In genomic region chr16:46691720-46692119, GRCh38 we compare ENCODE assay signal across 12 cellular contexts. TPM values are rescaled to one million over a fixed set of nuclear protein-coding genes. Genes with fewer than 3 reads are reported as not detected.
DNase-seq lines count a peak whose midpoint lies in the region; ATAC-seq and TF ChIP-seq lines count a peak whose summit lies in the region.
"Had no signal": no experiment of that assay in that cellular context is flagged by ENCODE, and none has a peak within 500 bp of the region (broad histone marks: within the 10 kb centered on the region; RNA-seq: fewer than 3 reads in every experiment).

No MANE protein-coding gene starts in this region.

- peaks cover 16% of the 10 kb centered on the region for H3K4me1 Mint-ChIP-seq in activated CD8-positive, alpha-beta T cell treated with anti-CD3 and anti-CD28 coated beads, Interleukin-2, amount 10 ng/mL, durations not matched to agents 7 days and 5 days (ENCODE audit: low read depth)
- H3K4me1 Mint-ChIP-seq in activated CD8-positive, alpha-beta T cell treated with anti-CD3 and anti-CD28 coated beads for 36 hours (ENCODE audit: low read depth): peaks cover 27% of the 10 kb centered on the region

- H3K27ac ChIP-seq in osteoblast (ENCODE audit: low read depth, low read length): peak overlapping the region; percentile 10
- H3K27ac ChIP-seq in right atrium auricular region: no peak overlapping the region

- no peaks in the 10 kb centered on the region for H3K9me3 ChIP-seq in Loucy (ENCODE audit: insufficient read depth, low read depth, low read length)
- H3K9me3 ChIP-seq in osteoblast (ENCODE audit: low read depth, low read length): no peaks in the 10 kb centered on the region
- no peaks in the 10 kb centered on the region for H3K9me3 ChIP-seq in right atrium auricular region
- H3K9me3 ChIP-seq: heart right ventricle, spleen had no signal

- H3K9me2 ChIP-seq in Loucy (replicated peaks; ENCODE audit: low read depth, low read length): no peaks in the 10 kb centered on the region

- no peaks in the 10 kb centered on the region for H3F3A ChIP-seq in Loucy (ENCODE audit: low read depth)

- POLR2A ChIA-PET in activated CD8-positive, alpha-beta T cell treated with anti-CD3 and anti-CD28 coated beads, Interleukin-2, amount 10 ng/mL, durations not matched to agents 7 days and 5 days (lab: Charles Lee): no interaction called here
- POLR2A ChIA-PET in activated CD8-positive, alpha-beta T cell treated with anti-CD3 and anti-CD28 coated beads for 36 hours (lab: Charles Lee): interaction anchor here (0.6 to 1.5 kb wide), 4 partner anchors 8 to 139 kb away, joined by 3 to 5 read pairs (median 4); partner anchors contain the start of genes C16orf87 and SHCBP1

- H3K36me3 ChIP-seq in Loucy (ENCODE audit: insufficient read depth, low read length): peaks cover 29% of the 10 kb centered on the region; the same call in 1 of the 2 replicates
- peaks cover 14% of the 10 kb centered on the region for H3K36me3 ChIP-seq in osteoblast (ENCODE audit: insufficient read depth, low read length)
- H3K36me3 ChIP-seq in right atrium auricular region: no peaks in the 10 kb centered on the region

- peak overlapping the region; percentile 32 for H3K27ac Mint-ChIP-seq in activated CD8-positive, alpha-beta T cell treated with anti-CD3 and anti-CD28 coated beads, Interleukin-2, amount 10 ng/mL, durations not matched to agents 7 days and 5 days
- no peak overlapping the region for H3K27ac Mint-ChIP-seq in activated CD8-positive, alpha-beta T cell treated with anti-CD3 and anti-CD28 coated beads for 36 hours

- H3K4me3 ChIP-seq in Loucy (ENCODE audit: low read length, poor library complexity, severe bottlenecking): peak overlapping the region; percentile 92
- H3K4me3 ChIP-seq in choroid plexus epithelial cell (ENCODE audit: low read depth, low read length): peak overlapping the region; percentile 7
- peak overlapping the region; percentile 5 for H3K4me3 ChIP-seq in osteoblast (ENCODE audit: insufficient read depth, low read length)
- H3K4me3 ChIP-seq in right atrium auricular region: no peak overlapping the region

- DNase-seq in activated CD8-positive, alpha-beta T cell treated with anti-CD3 and anti-CD28 coated beads, Interleukin-2, amount 10 ng/mL, durations not matched to agents 7 days and 5 days: no peak
- DNase-seq in activated CD8-positive, alpha-beta T cell treated with anti-CD3 and anti-CD28 coated beads for 36 hours: no peak
- DNase-seq in choroid plexus epithelial cell (ENCODE audit: low read depth): peak; percentile 67
- peak; percentile 19 for DNase-seq in osteoblast (ENCODE audit: insufficient read length, low spot score, missing footprints)
- DNase-seq in stimulated activated CD4-positive, alpha-beta T cell treated with anti-CD3 and anti-CD28 coated beads, Interleukin-4, amount 100 ng/mL, for 1 hour: no peak
- no peak for DNase-seq in hippocampal formation (lab: John Stamatoyannopoulos, UW)
- DNase-seq in right atrium auricular region (ENCODE audit: low spot score): no peak
- DNase-seq: heart right ventricle, NCI-H345, spleen, T-cell had no signal

- H4K20me1 ChIP-seq in Loucy (ENCODE audit: insufficient read depth, low read length, poor library complexity, severe bottlenecking): peaks cover 51% of the 10 kb centered on the region
- H4K20me1 ChIP-seq in osteoblast (ENCODE audit: insufficient read depth, low read length): peaks cover 15% of the 10 kb centered on the region

- CTCF ChIA-PET in activated CD8-positive, alpha-beta T cell treated with anti-CD3 and anti-CD28 coated beads, Interleukin-2, amount 10 ng/mL, durations not matched to agents 7 days and 5 days (lab: Charles Lee): interaction anchor here (0.9 to 3.1 kb wide), 5 partner anchors 10 to 136 kb away, joined by 3 to 20 read pairs (median 4); partner anchors contain the start of gene SHCBP1
- CTCF ChIA-PET in activated CD8-positive, alpha-beta T cell treated with anti-CD3 and anti-CD28 coated beads for 36 hours (lab: Charles Lee): interaction anchor here (1.3 to 2.5 kb wide), 5 partner anchors 9 to 128 kb away, joined by 3 to 13 read pairs (median 4); no protein-coding TSS in a partner anchor

- H3K27me3 ChIP-seq in Loucy (ENCODE audit: insufficient read depth, low read length, poor library complexity, severe bottlenecking) (no peaks in the 10 kb centered on the region), osteoblast (ENCODE audit: insufficient read depth, low read length) (no peaks in the 10 kb centered on the region), right atrium auricular region (no peaks in the 10 kb centered on the region)
- H3K27me3 ChIP-seq: heart right ventricle, spleen had no signal

- H3K4me3 Mint-ChIP-seq in activated CD8-positive, alpha-beta T cell treated with anti-CD3 and anti-CD28 coated beads, Interleukin-2, amount 10 ng/mL, durations not matched to agents 7 days and 5 days: no peak overlapping the region
- H3K4me3 Mint-ChIP-seq in activated CD8-positive, alpha-beta T cell treated with anti-CD3 and anti-CD28 coated beads for 36 hours: no peak overlapping the region

- TF ChIP-seq CTCF in activated CD8-positive, alpha-beta T cell treated with anti-CD3 and anti-CD28 coated beads for 36 hours (IDR thresholded peaks at IDR 0.05): no peak
- TF ChIP-seq CTCF in Loucy (conservative IDR thresholded peaks at IDR 0.05; ENCODE audit: low read length) (no peak), choroid plexus epithelial cell (conservative IDR thresholded peaks at IDR 0.05; ENCODE audit: low read depth, low read length) (no peak), osteoblast (IDR thresholded peaks at IDR 0.05; ENCODE audit: extremely low read depth, low read depth, low read length) (no peak), right atrium auricular region (IDR thresholded peaks at IDR 0.05) (no peak)

- H3K9ac ChIP-seq in Loucy (ENCODE audit: low read depth, low read length, poor library complexity, severe bottlenecking): peak overlapping the region; percentile 89

- peak overlapping the region; percentile 98 for H3K4me2 ChIP-seq in Loucy (ENCODE audit: low read depth, low read length, poor library complexity, severe bottlenecking)
- peak overlapping the region; percentile 96 for H3K4me2 ChIP-seq in osteoblast (ENCODE audit: insufficient read depth, low read length)

- peaks cover 52% of the 10 kb centered on the region for H3K79me2 ChIP-seq in Loucy (ENCODE audit: insufficient read depth, low read length)
- H3K79me2 ChIP-seq in osteoblast (ENCODE audit: insufficient read depth, low read length): peaks cover 42% of the 10 kb centered on the region

- peaks cover 39% of the 10 kb centered on the region for H3K36me3 Mint-ChIP-seq in activated CD8-positive, alpha-beta T cell treated with anti-CD3 and anti-CD28 coated beads, Interleukin-2, amount 10 ng/mL, durations not matched to agents 7 days and 5 days (ENCODE audit: low read depth)
- peaks cover 43% of the 10 kb centered on the region for H3K36me3 Mint-ChIP-seq in activated CD8-positive, alpha-beta T cell treated with anti-CD3 and anti-CD28 coated beads for 36 hours (ENCODE audit: low read depth)

- intact Hi-C loops in activated CD8-positive, alpha-beta T cell treated with anti-CD3 and anti-CD28 coated beads for 36 hours (cut with micrococcal nuclease): loop anchor here (10.0 kb wide), 1 partner anchor 133 kb away; no protein-coding TSS in a partner anchor

- no peaks in the 10 kb centered on the region for H3K9me3 Mint-ChIP-seq in activated CD8-positive, alpha-beta T cell treated with anti-CD3 and anti-CD28 coated beads, Interleukin-2, amount 10 ng/mL, durations not matched to agents 7 days and 5 days (ENCODE audit: insufficient read depth)
- no peaks in the 10 kb centered on the region for H3K9me3 Mint-ChIP-seq in activated CD8-positive, alpha-beta T cell treated with anti-CD3 and anti-CD28 coated beads for 36 hours
- H3K9me3 Mint-ChIP-seq: T-cell had no signal

- no peak for ATAC-seq in activated CD8-positive, alpha-beta T cell treated with anti-CD3 and anti-CD28 coated beads, Interleukin-2, amount 10 ng/mL, durations not matched to agents 7 days and 5 days
- ATAC-seq in activated CD8-positive, alpha-beta T cell treated with anti-CD3 and anti-CD28 coated beads for 36 hours: no peak
- ATAC-seq: heart right ventricle, T-cell had no signal

- H3K4me1 ChIP-seq in Loucy (ENCODE audit: insufficient read depth, low read length, poor library complexity, severe bottlenecking): peaks cover 33% of the 10 kb centered on the region
- peaks cover 31% of the 10 kb centered on the region for H3K4me1 ChIP-seq in osteoblast (ENCODE audit: insufficient read depth, low read length)
- H3K4me1 ChIP-seq in right atrium auricular region: peaks cover 0 to 40% of the 10 kb centered on the region in 2 donors

- H3K27me3 Mint-ChIP-seq in activated CD8-positive, alpha-beta T cell treated with anti-CD3 and anti-CD28 coated beads, Interleukin-2, amount 10 ng/mL, durations not matched to agents 7 days and 5 days (ENCODE audit: low read depth): no peaks in the 10 kb centered on the region
- no peaks in the 10 kb centered on the region for H3K27me3 Mint-ChIP-seq in activated CD8-positive, alpha-beta T cell treated with anti-CD3 and anti-CD28 coated beads for 36 hours
- H3K27me3 Mint-ChIP-seq: T-cell had no signal

- H2AFZ ChIP-seq in Loucy (ENCODE audit: low read length) (no peak overlapping the region), osteoblast (ENCODE audit: low read length) (peak overlapping the region; percentile 95)

RNA-seq across cellular contexts. Expression of gene ORC6, which starts 2.3 kb away (rescaled TPM):
- 10 to 100 TPM; 44.4 to 48.1 TPM for total RNA-seq in activated CD8-positive, alpha-beta T cell treated with anti-CD3 and anti-CD28 coated beads, Interleukin-2, amount 10 ng/mL, durations not matched to agents 7 days and 5 days
- 10 to 100 TPM; 49.2 to 51.6 TPM for total RNA-seq in activated CD8-positive, alpha-beta T cell treated with anti-CD3 and anti-CD28 coated beads for 36 hours
- total RNA-seq in osteoblast (2.7 and 4.0 TPM in 2 replicates), right atrium auricular region (1 to 10 TPM; 1.8 to 2.6 TPM)

RNA-seq across cellular contexts. Expression of gene VPS35, which starts 2.7 kb away (rescaled TPM):
- total RNA-seq in activated CD8-positive, alpha-beta T cell treated with anti-CD3 and anti-CD28 coated beads, Interleukin-2, amount 10 ng/mL, durations not matched to agents 7 days and 5 days: 10 to 100 TPM; 72.9 to 76.1 TPM
- total RNA-seq in activated CD8-positive, alpha-beta T cell treated with anti-CD3 and anti-CD28 coated beads for 36 hours: 10 to 100 TPM; 83.4 to 94.9 TPM
- total RNA-seq in osteoblast (154 and 159 TPM in 2 replicates), right atrium auricular region (10 to 100 TPM; 43.3 to 60.5 TPM)

RNA-seq across cellular contexts. Expression of gene MYLK3, which starts 56.4 kb away (rescaled TPM):
- total RNA-seq in activated CD8-positive, alpha-beta T cell treated with anti-CD3 and anti-CD28 coated beads, Interleukin-2, amount 10 ng/mL, durations not matched to agents 7 days and 5 days: under 1 TPM in 1 of 2 experiments, not detected in 1; 0.23 TPM
- total RNA-seq in activated CD8-positive, alpha-beta T cell treated with anti-CD3 and anti-CD28 coated beads for 36 hours: under 1 TPM in 1 of 2 experiments, not detected in 1; 0.11 TPM
- total RNA-seq in osteoblast (under 0.01 and 0.29 TPM in 2 replicates), right atrium auricular region (100 to 1,000 TPM; 275 to 456 TPM)

Comparison
In these comparisons a context has a peak if more than half of its experiments do, and no peak if none do; other contexts are left out.
1. DNase-seq: peak in choroid plexus epithelial cell (single experiment) and osteoblast (single experiment); none in activated CD8-positive, alpha-beta T cell treated with anti-CD3 and anti-CD28 coated beads, Interleukin-2, amount 10 ng/mL, durations not matched to agents 7 days and 5 days (single experiment), activated CD8-positive, alpha-beta T cell treated with anti-CD3 and anti-CD28 coated beads for 36 hours (single experiment), stimulated activated CD4-positive, alpha-beta T cell treated with anti-CD3 and anti-CD28 coated beads, Interleukin-4, amount 100 ng/mL, for 1 hour (single experiment), hippocampal formation (0 of 2) and right atrium auricular region (single experiment).
2. H3K4me3 ChIP-seq: peak in Loucy (single experiment), choroid plexus epithelial cell (single experiment) and osteoblast (single experiment); none in right atrium auricular region (0 of 2).
3. RNA of gene MYLK3, which starts 56.4 kb away (total RNA-seq): 275 to 456 TPM in right atrium auricular region; 0.23 TPM in activated CD8-positive, alpha-beta T cell treated with anti-CD3 and anti-CD28 coated beads, Interleukin-2, amount 10 ng/mL, durations not matched to agents 7 days and 5 days, 0.11 TPM in activated CD8-positive, alpha-beta T cell treated with anti-CD3 and anti-CD28 coated beads for 36 hours and under 0.01 to 0.29 TPM in osteoblast; every median in the first group is over 100 times any median in the second.